Comparison of ENCODE assay signal across 8 cellular contexts in genomic region chrX:54808109-54808604, GRCh38. TPM values are rescaled to one million over a fixed set of nuclear protein-coding genes. Genes with fewer than 3 reads are reported as not detected.
DNase-seq lines count a peak whose midpoint lies in the region; ATAC-seq and TF ChIP-seq lines count a peak whose summit lies in the region.

No MANE protein-coding gene starts in this region.

- H3K27ac Mint-ChIP-seq in naive B cell, result peak overlapping the region; percentile 20 to 97 (median 92)

- TF ChIP-seq CTCF in esophagus muscularis mucosa (IDR thresholded peaks at IDR 0.05), result no peak

- 38% methylated on average over 23 of the region's 23 CpGs for WGBS in esophagus muscularis mucosa

- peaks cover 13 to 16% (median 16%) of the 10 kb centered on the region in 3 donors for H3K4me1 Mint-ChIP-seq in naive B cell

- H3K36me3 ChIP-seq in esophagus muscularis mucosa, result peaks cover 4 to 36% (median 35%) of the 10 kb centered on the region in 4 donors

- peaks cover 0 to 4% (median 0%) of the 10 kb centered on the region in 7 donors for H3K9me3 Mint-ChIP-seq in naive B cell

- H3K9me3 ChIP-seq in esophagus muscularis mucosa, result no peaks in the 10 kb centered on the region

- H3K4me3 ChIP-seq in esophagus muscularis mucosa, result peak overlapping the region; percentile 71 to 82 (median 75)

- H3K36me3 Mint-ChIP-seq in naive B cell, result peaks cover 5 to 7% of the 10 kb centered on the region in 2 donors

- no peak for TF ChIP-seq EP300 in esophagus muscularis mucosa (IDR thresholded peaks at IDR 0.05)

- intact Hi-C loops in esophagus muscularis mucosa (cut with DNase I), result loop anchor here (2.0 kb wide), 1 partner anchor 167 kb away; no protein-coding TSS in a partner anchor

- peaks cover 10 to 21% (median 15%) of the 10 kb centered on the region in 4 donors for H3K4me1 ChIP-seq in esophagus muscularis mucosa

- no peak for TF ChIP-seq POLR2A in esophagus muscularis mucosa (IDR thresholded peaks at IDR 0.05; ENCODE audit: low read depth)

- ATAC-seq in HG02840 (IDR thresholded peaks at IDR 0.05; ENCODE audit: low FRiP score, unreplicated experiment) (peak; percentile 17), naive B cell (ENCODE audit: low read depth in 2 of 2) (peak in 1 of 2 donors; percentile 18)

- H3K27me3 Mint-ChIP-seq in naive B cell, result peaks cover 0 to 9% (median 4%) of the 10 kb centered on the region in 3 donors

- no peaks in the 10 kb centered on the region for H3K27me3 ChIP-seq in esophagus muscularis mucosa

- H3K27ac ChIP-seq in esophagus muscularis mucosa (replicated peaks in 1 of 4) (peak overlapping the region; percentile 85 to 91 (median 88)), temporal lobe (ENCODE audit: low read depth, low read length) (peak overlapping the region; percentile 93)

- peak overlapping the region; percentile 82 to 99 (median 94) for H3K4me3 Mint-ChIP-seq in naive B cell

- DNase-seq in NCI-H446 (lab: John Stamatoyannopoulos, UW) (peak; percentile 42 to 81), NCI-H446 treated with DMSO at 0.1 percent for 48 hours (lab: John Stamatoyannopoulos, UW) (no peak), NCI-H2196 (lab: John Stamatoyannopoulos, UW; ENCODE audit: unreplicated experiment) (peak; percentile 75), activated T-cell treated with anti-CD3 and anti-CD28 coated beads for 48 hours (ENCODE audit: low read depth) (peak; percentile 11), esophagus muscularis mucosa (ENCODE audit: extremely low spot score) (no peak), naive B cell (no peak)

RNA-seq across cellular contexts. Expression of gene MAGED2, which starts 0.6 kb away (rescaled TPM):
- total RNA-seq in esophagus muscularis mucosa, result 100 to 1,000 TPM; 132 to 197 (median 169) TPM
- polyA plus RNA-seq in naive B cell (ENCODE audit: low read depth in 6 of 6), result 10 to 100 TPM; 64.3 to 78.3 (median 75.0) TPM
- 217 TPM for total RNA-seq in temporal lobe

RNA-seq across cellular contexts. Expression of gene ITIH6, which starts 10.1 kb away (rescaled TPM):
- total RNA-seq in esophagus muscularis mucosa (under 1 TPM in 1 of 4 donors, not detected in 3; under 0.01 TPM), temporal lobe (not detected)
- polyA plus RNA-seq in naive B cell (ENCODE audit: low read depth in 6 of 6), result not detected

Comparison
In these comparisons a context has a peak if more than half of its experiments do, and no peak if none do; other contexts are left out.
1. DNase-seq: peak in NCI-H446 (2 of 2), NCI-H2196 (single experiment) and activated T-cell treated with anti-CD3 and anti-CD28 coated beads for 48 hours (single experiment); none in NCI-H446 treated with DMSO at 0.1 percent for 48 hours (single experiment), esophagus muscularis mucosa (single experiment) and naive B cell (single experiment).